ENCODE assay signal across 19 cellular contexts in genomic region chr18:51171625-51172024, GRCh38. TPM values are rescaled to one million over a fixed set of nuclear protein-coding genes. Genes with fewer than 3 reads are reported as not detected.
DNase-seq lines count a peak whose midpoint lies in the region; ATAC-seq, FAIRE-seq and TF ChIP-seq lines count a peak whose summit lies in the region.
"Had no signal": no experiment of that assay in that cellular context is flagged by ENCODE, and none has a peak within 500 bp of the region (broad histone marks: within the 10 kb centered on the region; RNA-seq: fewer than 3 reads in every experiment).

No MANE protein-coding gene starts in this region.

- in situ Hi-C loops in GM23248 (cut with MboI), result no loop called here

- H3K27me3 Mint-ChIP-seq in activated CD8-positive, alpha-beta T cell treated with anti-CD3 and anti-CD28 coated beads for 36 hours, result no peaks in the 10 kb centered on the region
- H3K27me3 Mint-ChIP-seq in activated CD8-positive, alpha-beta T cell treated with anti-CD3 and anti-CD28 coated beads, Interleukin-2, amount 10 ng/mL, durations not matched to agents 7 days and 5 days (ENCODE audit: low read depth), result no peaks in the 10 kb centered on the region
- H3K27me3 Mint-ChIP-seq in activated T-helper 17 cell treated with anti-CD3 and anti-CD28 coated beads, Interleukin-2, amount 50 U/mL, for 72 hours, result no peaks in the 10 kb centered on the region
- H3K27me3 Mint-ChIP-seq in stimulated activated memory B cell treated with anti-CD40 and anti-IgM and Interleukin-4, amounts not matched to agents 10 μg/mL and 1 μg/mL and 100 μg/mL, for 72 hours, result no peaks in the 10 kb centered on the region

- H3K9me3 ChIP-seq in GM23248 (ENCODE audit: low read depth), result no peaks in the 10 kb centered on the region
- no peaks in the 10 kb centered on the region for H3K9me3 ChIP-seq in kidney (ENCODE audit: control insufficient read depth in 1 of 2, low read length in 2 of 2)
- H3K9me3 ChIP-seq: left lung had no signal

- intact Hi-C loops in activated CD8-positive, alpha-beta T cell treated with anti-CD3 and anti-CD28 coated beads for 36 hours (cut with micrococcal nuclease), result loop anchor here (2.0 kb wide), 1 partner anchor 19 kb away; no protein-coding TSS in a partner anchor
- intact Hi-C loops in kidney (cut with DNase I), result no loop called here

- H3K9me2 ChIP-seq in GM23248 (ENCODE audit: insufficient read depth), result no peaks in the 10 kb centered on the region

- H3K36me3 ChIP-seq in GM23248 (ENCODE audit: low read depth) (peaks cover 6% of the 10 kb centered on the region), kidney (ENCODE audit: control insufficient read depth in 1 of 2, insufficient read depth in 2 of 2, low read length in 2 of 2) (peaks cover under 1 to 4% of the 10 kb centered on the region in 2 donors)

- H3K79me2 ChIP-seq in GM23248 (ENCODE audit: insufficient read depth), result peaks cover 58% of the 10 kb centered on the region

- H3K4me3 ChIP-seq in GM23248, result no peak overlapping the region
- H3K4me3 ChIP-seq in kidney (ENCODE audit: low read length in 2 of 2), result no peak overlapping the region
- H3K4me3 ChIP-seq: left lung had no signal

- peaks cover 3% of the 10 kb centered on the region for H3K9me3 Mint-ChIP-seq in activated CD8-positive, alpha-beta T cell treated with anti-CD3 and anti-CD28 coated beads for 36 hours
- no peaks in the 10 kb centered on the region for H3K9me3 Mint-ChIP-seq in activated CD8-positive, alpha-beta T cell treated with anti-CD3 and anti-CD28 coated beads, Interleukin-2, amount 10 ng/mL, durations not matched to agents 7 days and 5 days (ENCODE audit: insufficient read depth)
- no peaks in the 10 kb centered on the region for H3K9me3 Mint-ChIP-seq in activated T-helper 17 cell treated with anti-CD3 and anti-CD28 coated beads, Interleukin-2, amount 50 U/mL, for 72 hours
- peaks cover 2% of the 10 kb centered on the region for H3K9me3 Mint-ChIP-seq in stimulated activated memory B cell treated with anti-CD40 and anti-IgM and Interleukin-4, amounts not matched to agents 10 μg/mL and 1 μg/mL and 100 μg/mL, for 72 hours

- TF ChIP-seq CTCF in activated CD8-positive, alpha-beta T cell treated with anti-CD3 and anti-CD28 coated beads for 36 hours (IDR thresholded peaks at IDR 0.05), result no peak
- no peak for TF ChIP-seq CTCF in kidney (IDR thresholded peaks at IDR 0.05; ENCODE audit: borderline replicate concordance, extremely low read depth, insufficient read depth)

- no peak for FAIRE-seq in kidney (lab: Jason Lieb, UNC)
- FAIRE-seq: astrocyte, endothelial cell of umbilical vein had no signal

- CTCF ChIA-PET in activated CD8-positive, alpha-beta T cell treated with anti-CD3 and anti-CD28 coated beads for 36 hours (lab: Charles Lee), result interaction anchor here (1.2 kb wide), 1 partner anchor 10 kb away, joined by 3 read pairs; no protein-coding TSS in a partner anchor
- CTCF ChIA-PET in activated CD8-positive, alpha-beta T cell treated with anti-CD3 and anti-CD28 coated beads, Interleukin-2, amount 10 ng/mL, durations not matched to agents 7 days and 5 days (lab: Charles Lee), result interaction anchor here (0.7 to 2.2 kb wide), 2 partner anchors 16 to 18 kb away, joined by 3 to 9 read pairs; no protein-coding TSS in a partner anchor

- no peak overlapping the region for H3K4me2 ChIP-seq in GM23248 (ENCODE audit: unreplicated experiment)

- no peaks in the 10 kb centered on the region for H3K4me1 ChIP-seq in GM23248 (ENCODE audit: insufficient read depth)
- H3K4me1 ChIP-seq in kidney (ENCODE audit: control insufficient read depth in 1 of 2, insufficient read depth in 1 of 2, low read depth in 1 of 2, low read length in 2 of 2), result no peaks in the 10 kb centered on the region
- H3K4me1 ChIP-seq: foreskin keratinocyte had no signal

- H2AFZ ChIP-seq in GM23248, result no peak overlapping the region

- peaks cover 37% of the 10 kb centered on the region for H3K36me3 Mint-ChIP-seq in activated CD8-positive, alpha-beta T cell treated with anti-CD3 and anti-CD28 coated beads for 36 hours (ENCODE audit: low read depth)
- H3K36me3 Mint-ChIP-seq in activated CD8-positive, alpha-beta T cell treated with anti-CD3 and anti-CD28 coated beads, Interleukin-2, amount 10 ng/mL, durations not matched to agents 7 days and 5 days (ENCODE audit: low read depth), result peaks cover 27% of the 10 kb centered on the region
- H3K36me3 Mint-ChIP-seq in activated T-helper 17 cell treated with anti-CD3 and anti-CD28 coated beads, Interleukin-2, amount 50 U/mL, for 72 hours (ENCODE audit: low read depth), result peaks cover 24% of the 10 kb centered on the region
- peaks cover 8% of the 10 kb centered on the region for H3K36me3 Mint-ChIP-seq in stimulated activated memory B cell treated with anti-CD40 and anti-IgM and Interleukin-4, amounts not matched to agents 10 μg/mL and 1 μg/mL and 100 μg/mL, for 72 hours

- H3K27ac Mint-ChIP-seq in activated CD8-positive, alpha-beta T cell treated with anti-CD3 and anti-CD28 coated beads for 36 hours, result peak overlapping the region; percentile 97
- H3K27ac Mint-ChIP-seq in activated CD8-positive, alpha-beta T cell treated with anti-CD3 and anti-CD28 coated beads, Interleukin-2, amount 10 ng/mL, durations not matched to agents 7 days and 5 days, result no peak overlapping the region
- H3K27ac Mint-ChIP-seq in activated T-helper 17 cell treated with anti-CD3 and anti-CD28 coated beads, Interleukin-2, amount 50 U/mL, for 72 hours, result peak overlapping the region; percentile 95
- peak overlapping the region; percentile 87 for H3K27ac Mint-ChIP-seq in stimulated activated memory B cell treated with anti-CD40 and anti-IgM and Interleukin-4, amounts not matched to agents 10 μg/mL and 1 μg/mL and 100 μg/mL, for 72 hours

- peak; percentile 75 for ATAC-seq in activated CD8-positive, alpha-beta T cell treated with anti-CD3 and anti-CD28 coated beads for 36 hours
- ATAC-seq in activated CD8-positive, alpha-beta T cell treated with anti-CD3 and anti-CD28 coated beads, Interleukin-2, amount 10 ng/mL, durations not matched to agents 7 days and 5 days, result no peak
- ATAC-seq in GM21529 (IDR thresholded peaks at IDR 0.05; ENCODE audit: unreplicated experiment), result peak; percentile 17
- ATAC-seq in activated T-helper 17 cell treated with anti-CD3 and anti-CD28 coated beads, Interleukin-2, amount 50 U/mL, for 72 hours (replicated peaks), result peak; percentile 67
- peak; percentile 53 for ATAC-seq in stimulated activated memory B cell treated with anti-CD40 and anti-IgM and Interleukin-4, amounts not matched to agents 10 μg/mL and 1 μg/mL and 100 μg/mL, for 72 hours
- no peak for ATAC-seq in HG03135 (IDR thresholded peaks at IDR 0.05; ENCODE audit: unreplicated experiment)
- ATAC-seq: foreskin keratinocyte, left lung had no signal

- no peaks in the 10 kb centered on the region for H3K27me3 ChIP-seq in GM23248 (replicated peaks; ENCODE audit: insufficient read depth)
- H3K27me3 ChIP-seq: foreskin keratinocyte, left lung had no signal

- peaks cover 6% of the 10 kb centered on the region; the same call in 1 of the 2 replicates for H3F3A ChIP-seq in GM23248 (ENCODE audit: insufficient read depth)

- no peak overlapping the region for H3K9ac ChIP-seq in GM23248
- no peak overlapping the region for H3K9ac ChIP-seq in kidney (ENCODE audit: low read length in 2 of 2)

- peaks cover 65% of the 10 kb centered on the region for H3K4me1 Mint-ChIP-seq in activated CD8-positive, alpha-beta T cell treated with anti-CD3 and anti-CD28 coated beads for 36 hours (ENCODE audit: low read depth)
- peaks cover 46% of the 10 kb centered on the region for H3K4me1 Mint-ChIP-seq in activated CD8-positive, alpha-beta T cell treated with anti-CD3 and anti-CD28 coated beads, Interleukin-2, amount 10 ng/mL, durations not matched to agents 7 days and 5 days (ENCODE audit: low read depth)
- peaks cover 37% of the 10 kb centered on the region for H3K4me1 Mint-ChIP-seq in activated T-helper 17 cell treated with anti-CD3 and anti-CD28 coated beads, Interleukin-2, amount 50 U/mL, for 72 hours
- peaks cover 38% of the 10 kb centered on the region for H3K4me1 Mint-ChIP-seq in stimulated activated memory B cell treated with anti-CD40 and anti-IgM and Interleukin-4, amounts not matched to agents 10 μg/mL and 1 μg/mL and 100 μg/mL, for 72 hours

- H3K27ac ChIP-seq in GM23248 (no peak overlapping the region), kidney (ENCODE audit: low read depth in 2 of 2, low read length in 2 of 2) (no peak overlapping the region)
- H3K27ac ChIP-seq: foreskin keratinocyte, left lung, VCaP had no signal

- H4K20me1 ChIP-seq in GM23248 (ENCODE audit: insufficient read depth), result no peaks in the 10 kb centered on the region

- H3K4me3 Mint-ChIP-seq in activated CD8-positive, alpha-beta T cell treated with anti-CD3 and anti-CD28 coated beads for 36 hours, result peak overlapping the region; percentile 55
- H3K4me3 Mint-ChIP-seq in activated CD8-positive, alpha-beta T cell treated with anti-CD3 and anti-CD28 coated beads, Interleukin-2, amount 10 ng/mL, durations not matched to agents 7 days and 5 days, result no peak overlapping the region
- peak overlapping the region; percentile 72 for H3K4me3 Mint-ChIP-seq in activated T-helper 17 cell treated with anti-CD3 and anti-CD28 coated beads, Interleukin-2, amount 50 U/mL, for 72 hours
- peak overlapping the region; percentile 47 for H3K4me3 Mint-ChIP-seq in stimulated activated memory B cell treated with anti-CD40 and anti-IgM and Interleukin-4, amounts not matched to agents 10 μg/mL and 1 μg/mL and 100 μg/mL, for 72 hours

- POLR2A ChIA-PET in activated CD8-positive, alpha-beta T cell treated with anti-CD3 and anti-CD28 coated beads for 36 hours (lab: Charles Lee), result interaction anchor here (0.8 to 1.7 kb wide), 5 partner anchors 9 to 25 kb away, joined by 3 to 5 read pairs (median 4); partner anchors contain the start of gene MEX3C
- POLR2A ChIA-PET in activated CD8-positive, alpha-beta T cell treated with anti-CD3 and anti-CD28 coated beads, Interleukin-2, amount 10 ng/mL, durations not matched to agents 7 days and 5 days (lab: Charles Lee), result interaction anchor here (1.0 kb wide), 1 partner anchor 41 kb away, joined by 4 read pairs; no protein-coding TSS in a partner anchor

- DNase-seq in activated CD8-positive, alpha-beta T cell treated with anti-CD3 and anti-CD28 coated beads for 36 hours, result no peak
- DNase-seq in activated CD8-positive, alpha-beta T cell treated with anti-CD3 and anti-CD28 coated beads, Interleukin-2, amount 10 ng/mL, durations not matched to agents 7 days and 5 days, result no peak
- DNase-seq in GM23248 (no peak), kidney (no peak)
- DNase-seq: ACHN; foreskin keratinocyte; left lung; NCI-H2171 treated with DMSO at 0.1 percent for 48 hours; posterior cingulate gyrus; RPMI8226; stimulated activated naive CD4-positive, alpha-beta T cell; SW 1271 had no signal

RNA-seq across cellular contexts. Expression of gene MEX3C, which starts 25.9 kb away (rescaled TPM):
- total RNA-seq in activated CD8-positive, alpha-beta T cell treated with anti-CD3 and anti-CD28 coated beads for 36 hours, result 10 to 100 TPM; 51.5 to 52.6 TPM
- 10 to 100 TPM; 40.4 to 45.8 TPM for total RNA-seq in activated CD8-positive, alpha-beta T cell treated with anti-CD3 and anti-CD28 coated beads, Interleukin-2, amount 10 ng/mL, durations not matched to agents 7 days and 5 days
- 10 to 100 TPM; 46.0 to 46.9 TPM for total RNA-seq in activated T-helper 17 cell treated with anti-CD3 and anti-CD28 coated beads, Interleukin-2, amount 50 U/mL, for 72 hours
- 44.5 and 50.7 TPM in 2 replicates for total RNA-seq in GM23248 (2014; rRNA removed; shearing (Covaris generic))
- 14.5 and 15.2 TPM in 2 replicates for polyA plus RNA-seq in GM23248 (2016; fragmentation: Nextera tagmentation; extraction: Ambion mirVana)
- total RNA-seq in kidney, result 36.6 TPM
- 9.5 TPM for polyA plus RNA-seq in kidney (ENCODE audit: insufficient read depth, low read depth, low replicate concordance)

Comparison
In these comparisons a context has a peak if more than half of its experiments do, and no peak if none do; other contexts are left out.
1. ATAC-seq: peak in activated CD8-positive, alpha-beta T cell treated with anti-CD3 and anti-CD28 coated beads for 36 hours (single experiment), GM21529 (single experiment), activated T-helper 17 cell treated with anti-CD3 and anti-CD28 coated beads, Interleukin-2, amount 50 U/mL, for 72 hours (single experiment) and stimulated activated memory B cell treated with anti-CD40 and anti-IgM and Interleukin-4, amounts not matched to agents 10 μg/mL and 1 μg/mL and 100 μg/mL, for 72 hours (single experiment); none in activated CD8-positive, alpha-beta T cell treated with anti-CD3 and anti-CD28 coated beads, Interleukin-2, amount 10 ng/mL, durations not matched to agents 7 days and 5 days (single experiment) and HG03135 (single experiment).